ENCODE assay signal across 1 cellular context in the genomic region with DNA sequence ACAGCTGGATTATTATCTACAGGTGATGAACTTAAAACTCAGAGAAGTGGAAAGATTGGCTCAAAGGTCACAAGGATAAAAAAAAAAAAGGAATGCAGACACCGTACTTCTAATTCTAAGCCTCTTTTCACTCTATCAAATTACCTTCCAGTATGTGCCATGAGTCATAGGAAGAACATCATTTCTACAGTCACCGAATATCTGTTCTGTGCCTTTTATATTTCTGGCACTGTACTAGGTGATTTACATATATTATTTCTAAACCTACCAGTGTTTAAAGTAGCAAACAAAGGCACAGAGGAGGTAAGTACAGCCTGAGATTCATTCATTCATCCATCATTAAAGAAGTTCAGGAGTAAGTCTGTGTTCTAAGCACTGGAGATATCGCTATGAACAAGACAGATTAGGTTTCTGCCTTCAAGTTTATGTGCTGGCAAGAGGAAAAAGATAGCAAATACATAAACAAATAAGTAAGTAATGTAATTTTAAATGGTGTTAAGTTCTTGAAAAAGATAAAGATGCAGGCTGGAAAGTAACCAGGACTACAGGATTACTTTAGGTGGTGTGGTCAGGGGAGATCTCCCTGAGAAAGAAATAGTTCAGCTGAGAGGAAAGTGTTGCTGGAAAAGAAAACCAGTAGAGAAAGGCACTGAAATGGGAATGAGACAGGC.
A peak's percentile ranks its signal among the peaks of the same experiment; 100 is the strongest.
TF ChIP-seq lines count a peak whose summit lies in the region.

No MANE protein-coding gene starts in this region.

TF ChIP-seq in SK-N-SH, 30 proteins besides CTCF, POLR2A, EP300 and RAD21 (continued from another document):
- TF ChIP-seq FOXM1 (IDR thresholded peaks at IDR 0.05; ENCODE audit: low read depth), result no peak
- no peak for TF ChIP-seq MXI1 (IDR thresholded peaks at IDR 0.05; ENCODE audit: low read depth, low read length)
- TF ChIP-seq TEAD4 (IDR thresholded peaks at IDR 0.05; ENCODE audit: borderline replicate concordance, insufficient read depth), result no peak
- TF ChIP-seq, protein P1, sequence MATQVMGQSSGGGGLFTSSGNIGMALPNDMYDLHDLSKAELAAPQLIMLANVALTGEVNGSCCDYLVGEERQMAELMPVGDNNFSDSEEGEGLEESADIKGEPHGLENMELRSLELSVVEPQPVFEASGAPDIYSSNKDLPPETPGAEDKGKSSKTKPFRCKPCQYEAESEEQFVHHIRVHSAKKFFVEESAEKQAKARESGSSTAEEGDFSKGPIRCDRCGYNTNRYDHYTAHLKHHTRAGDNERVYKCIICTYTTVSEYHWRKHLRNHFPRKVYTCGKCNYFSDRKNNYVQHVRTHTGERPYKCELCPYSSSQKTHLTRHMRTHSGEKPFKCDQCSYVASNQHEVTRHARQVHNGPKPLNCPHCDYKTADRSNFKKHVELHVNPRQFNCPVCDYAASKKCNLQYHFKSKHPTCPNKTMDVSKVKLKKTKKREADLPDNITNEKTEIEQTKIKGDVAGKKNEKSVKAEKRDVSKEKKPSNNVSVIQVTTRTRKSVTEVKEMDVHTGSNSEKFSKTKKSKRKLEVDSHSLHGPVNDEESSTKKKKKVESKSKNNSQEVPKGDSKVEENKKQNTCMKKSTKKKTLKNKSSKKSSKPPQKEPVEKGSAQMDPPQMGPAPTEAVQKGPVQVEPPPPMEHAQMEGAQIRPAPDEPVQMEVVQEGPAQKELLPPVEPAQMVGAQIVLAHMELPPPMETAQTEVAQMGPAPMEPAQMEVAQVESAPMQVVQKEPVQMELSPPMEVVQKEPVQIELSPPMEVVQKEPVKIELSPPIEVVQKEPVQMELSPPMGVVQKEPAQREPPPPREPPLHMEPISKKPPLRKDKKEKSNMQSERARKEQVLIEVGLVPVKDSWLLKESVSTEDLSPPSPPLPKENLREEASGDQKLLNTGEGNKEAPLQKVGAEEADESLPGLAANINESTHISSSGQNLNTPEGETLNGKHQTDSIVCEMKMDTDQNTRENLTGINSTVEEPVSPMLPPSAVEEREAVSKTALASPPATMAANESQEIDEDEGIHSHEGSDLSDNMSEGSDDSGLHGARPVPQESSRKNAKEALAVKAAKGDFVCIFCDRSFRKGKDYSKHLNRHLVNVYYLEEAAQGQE (IDR thresholded peaks at IDR 0.05; ENCODE audit: low read depth, low read length), result no peak
- TF ChIP-seq NFIC (IDR thresholded peaks at IDR 0.05; ENCODE audit: borderline replicate concordance), result peak; percentile 59; the same call in 1 of the 2 replicates
- TF ChIP-seq EZH2phosphoT487 (IDR thresholded peaks at IDR 0.05; ENCODE audit: borderline replicate concordance, low read depth), result no peak
- TF ChIP-seq, protein P2, sequence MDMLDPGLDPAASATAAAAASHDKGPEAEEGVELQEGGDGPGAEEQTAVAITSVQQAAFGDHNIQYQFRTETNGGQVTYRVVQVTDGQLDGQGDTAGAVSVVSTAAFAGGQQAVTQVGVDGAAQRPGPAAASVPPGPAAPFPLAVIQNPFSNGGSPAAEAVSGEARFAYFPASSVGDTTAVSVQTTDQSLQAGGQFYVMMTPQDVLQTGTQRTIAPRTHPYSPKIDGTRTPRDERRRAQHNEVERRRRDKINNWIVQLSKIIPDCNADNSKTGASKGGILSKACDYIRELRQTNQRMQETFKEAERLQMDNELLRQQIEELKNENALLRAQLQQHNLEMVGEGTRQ (IDR thresholded peaks at IDR 0.05; ENCODE audit: borderline replicate concordance, low read depth, low read length), result no peak
- no peak for TF ChIP-seq MEF2A (IDR thresholded peaks at IDR 0.05; ENCODE audit: borderline replicate concordance, low read depth)
- TF ChIP-seq TCF12 (IDR thresholded peaks at IDR 0.05), result peak; percentile 68
- no peak for TF ChIP-seq FOXJ3 (CRISPR knock-in tag; IDR thresholded peaks at IDR 0.05)
- TF ChIP-seq, protein P3, sequence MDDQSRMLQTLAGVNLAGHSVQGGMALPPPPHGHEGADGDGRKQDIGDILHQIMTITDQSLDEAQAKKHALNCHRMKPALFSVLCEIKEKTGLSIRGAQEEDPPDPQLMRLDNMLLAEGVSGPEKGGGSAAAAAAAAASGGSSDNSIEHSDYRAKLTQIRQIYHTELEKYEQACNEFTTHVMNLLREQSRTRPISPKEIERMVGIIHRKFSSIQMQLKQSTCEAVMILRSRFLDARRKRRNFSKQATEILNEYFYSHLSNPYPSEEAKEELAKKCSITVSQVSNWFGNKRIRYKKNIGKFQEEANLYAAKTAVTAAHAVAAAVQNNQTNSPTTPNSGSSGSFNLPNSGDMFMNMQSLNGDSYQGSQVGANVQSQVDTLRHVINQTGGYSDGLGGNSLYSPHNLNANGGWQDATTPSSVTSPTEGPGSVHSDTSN (IDR thresholded peaks at IDR 0.05), result peak; percentile 55
- TF ChIP-seq, protein P4, sequence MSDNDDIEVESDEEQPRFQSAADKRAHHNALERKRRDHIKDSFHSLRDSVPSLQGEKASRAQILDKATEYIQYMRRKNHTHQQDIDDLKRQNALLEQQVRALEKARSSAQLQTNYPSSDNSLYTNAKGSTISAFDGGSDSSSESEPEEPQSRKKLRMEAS (IDR thresholded peaks at IDR 0.05; ENCODE audit: low read depth), result no peak
